ENCODE assay signal across 1 cellular context in the genomic region with DNA sequence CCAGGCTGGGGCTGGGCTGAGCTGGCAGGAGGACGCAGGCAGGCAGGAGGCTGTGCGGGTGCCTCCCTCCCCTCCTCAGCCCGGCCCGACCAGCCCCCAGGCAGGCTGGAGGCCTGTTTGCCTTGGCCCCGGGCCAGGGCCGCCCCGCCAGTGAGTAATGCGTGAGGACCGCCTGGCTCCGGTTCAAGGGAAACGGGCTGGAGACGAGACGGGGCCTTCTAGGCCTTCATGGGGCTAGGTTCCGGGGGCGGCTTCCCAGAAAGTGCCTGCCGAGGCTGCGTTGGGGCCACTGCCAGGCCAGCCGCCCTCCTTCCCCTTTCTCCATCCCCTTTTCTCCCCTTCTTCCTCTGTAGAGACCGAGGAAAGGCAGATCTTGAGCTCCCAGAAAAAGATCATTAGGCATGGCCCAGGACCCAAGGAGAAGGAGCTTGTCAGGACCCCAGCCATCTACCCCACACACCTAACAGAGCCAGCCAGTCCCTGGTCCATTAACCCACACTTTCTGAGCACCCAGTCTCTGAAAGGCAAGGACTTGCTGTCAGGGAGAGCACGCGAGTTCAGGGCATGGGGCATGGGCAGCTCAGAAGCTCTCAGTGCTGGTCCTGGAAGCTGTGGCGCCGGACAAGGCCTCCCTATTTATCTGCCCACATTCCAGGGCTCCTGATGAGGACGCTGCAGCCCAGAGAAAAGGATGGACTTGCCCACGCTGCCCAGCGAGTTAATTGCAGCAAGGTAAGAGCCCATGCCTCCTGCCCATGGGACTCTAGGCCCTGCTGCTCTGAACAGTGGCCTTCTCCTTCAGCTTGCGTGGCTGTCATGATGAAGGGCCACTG.
TF ChIP-seq lines count a peak whose summit lies in the region.

No MANE protein-coding gene starts in this region.

TF ChIP-seq in HepG2, 621 proteins besides CTCF, POLR2A, EP300 and RAD21 (continued from another document and continues in another):
- TF ChIP-seq, protein P1, sequence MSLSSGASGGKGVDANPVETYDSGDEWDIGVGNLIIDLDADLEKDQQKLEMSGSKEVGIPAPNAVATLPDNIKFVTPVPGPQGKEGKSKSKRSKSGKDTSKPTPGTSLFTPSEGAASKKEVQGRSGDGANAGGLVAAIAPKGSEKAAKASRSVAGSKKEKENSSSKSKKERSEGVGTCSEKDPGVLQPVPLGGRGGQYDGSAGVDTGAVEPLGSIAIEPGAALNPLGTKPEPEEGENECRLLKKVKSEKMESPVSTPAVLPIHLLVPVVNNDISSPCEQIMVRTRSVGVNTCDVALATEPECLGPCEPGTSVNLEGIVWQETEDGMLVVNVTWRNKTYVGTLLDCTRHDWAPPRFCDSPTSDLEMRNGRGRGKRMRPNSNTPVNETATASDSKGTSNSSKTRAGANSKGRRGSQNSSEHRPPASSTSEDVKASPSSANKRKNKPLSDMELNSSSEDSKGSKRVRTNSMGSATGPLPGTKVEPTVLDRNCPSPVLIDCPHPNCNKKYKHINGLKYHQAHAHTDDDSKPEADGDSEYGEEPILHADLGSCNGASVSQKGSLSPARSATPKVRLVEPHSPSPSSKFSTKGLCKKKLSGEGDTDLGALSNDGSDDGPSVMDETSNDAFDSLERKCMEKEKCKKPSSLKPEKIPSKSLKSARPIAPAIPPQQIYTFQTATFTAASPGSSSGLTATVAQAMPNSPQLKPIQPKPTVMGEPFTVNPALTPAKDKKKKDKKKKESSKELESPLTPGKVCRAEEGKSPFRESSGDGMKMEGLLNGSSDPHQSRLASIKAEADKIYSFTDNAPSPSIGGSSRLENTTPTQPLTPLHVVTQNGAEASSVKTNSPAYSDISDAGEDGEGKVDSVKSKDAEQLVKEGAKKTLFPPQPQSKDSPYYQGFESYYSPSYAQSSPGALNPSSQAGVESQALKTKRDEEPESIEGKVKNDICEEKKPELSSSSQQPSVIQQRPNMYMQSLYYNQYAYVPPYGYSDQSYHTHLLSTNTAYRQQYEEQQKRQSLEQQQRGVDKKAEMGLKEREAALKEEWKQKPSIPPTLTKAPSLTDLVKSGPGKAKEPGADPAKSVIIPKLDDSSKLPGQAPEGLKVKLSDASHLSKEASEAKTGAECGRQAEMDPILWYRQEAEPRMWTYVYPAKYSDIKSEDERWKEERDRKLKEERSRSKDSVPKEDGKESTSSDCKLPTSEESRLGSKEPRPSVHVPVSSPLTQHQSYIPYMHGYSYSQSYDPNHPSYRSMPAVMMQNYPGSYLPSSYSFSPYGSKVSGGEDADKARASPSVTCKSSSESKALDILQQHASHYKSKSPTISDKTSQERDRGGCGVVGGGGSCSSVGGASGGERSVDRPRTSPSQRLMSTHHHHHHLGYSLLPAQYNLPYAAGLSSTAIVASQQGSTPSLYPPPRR (CRISPR knock-in tag; IDR thresholded peaks at IDR 0.05; ENCODE audit: borderline replicate concordance): peak; percentile 68; the same call in 1 of the 2 replicates
- TF ChIP-seq, protein P2, sequence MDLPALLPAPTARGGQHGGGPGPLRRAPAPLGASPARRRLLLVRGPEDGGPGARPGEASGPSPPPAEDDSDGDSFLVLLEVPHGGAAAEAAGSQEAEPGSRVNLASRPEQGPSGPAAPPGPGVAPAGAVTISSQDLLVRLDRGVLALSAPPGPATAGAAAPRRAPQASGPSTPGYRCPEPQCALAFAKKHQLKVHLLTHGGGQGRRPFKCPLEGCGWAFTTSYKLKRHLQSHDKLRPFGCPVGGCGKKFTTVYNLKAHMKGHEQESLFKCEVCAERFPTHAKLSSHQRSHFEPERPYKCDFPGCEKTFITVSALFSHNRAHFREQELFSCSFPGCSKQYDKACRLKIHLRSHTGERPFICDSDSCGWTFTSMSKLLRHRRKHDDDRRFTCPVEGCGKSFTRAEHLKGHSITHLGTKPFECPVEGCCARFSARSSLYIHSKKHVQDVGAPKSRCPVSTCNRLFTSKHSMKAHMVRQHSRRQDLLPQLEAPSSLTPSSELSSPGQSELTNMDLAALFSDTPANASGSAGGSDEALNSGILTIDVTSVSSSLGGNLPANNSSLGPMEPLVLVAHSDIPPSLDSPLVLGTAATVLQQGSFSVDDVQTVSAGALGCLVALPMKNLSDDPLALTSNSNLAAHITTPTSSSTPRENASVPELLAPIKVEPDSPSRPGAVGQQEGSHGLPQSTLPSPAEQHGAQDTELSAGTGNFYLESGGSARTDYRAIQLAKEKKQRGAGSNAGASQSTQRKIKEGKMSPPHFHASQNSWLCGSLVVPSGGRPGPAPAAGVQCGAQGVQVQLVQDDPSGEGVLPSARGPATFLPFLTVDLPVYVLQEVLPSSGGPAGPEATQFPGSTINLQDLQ (CRISPR knock-in tag; IDR thresholded peaks at IDR 0.05): 0 out of 2 replicates have a peak, but pooled peaks have one; percentile 58
- TF ChIP-seq ZNF777 (CRISPR knock-in tag; IDR thresholded peaks at IDR 0.05) (0 out of 2 replicates have a peak, but pooled peaks have one; percentile 34), ZNF510 (CRISPR knock-in tag; IDR thresholded peaks at IDR 0.05; ENCODE audit: low read depth) (peak; percentile 62; the same call in 1 of the 2 replicates), REXO4 (CRISPR knock-in tag; IDR thresholded peaks at IDR 0.05; ENCODE audit: borderline replicate concordance) (no peak), NFIB (CRISPR knock-in tag; IDR thresholded peaks at IDR 0.05; ENCODE audit: borderline replicate concordance) (peak; percentile 97; the same call in 1 of the 2 replicates), MYC (CRISPR knock-in tag; IDR thresholded peaks at IDR 0.05; ENCODE audit: borderline replicate concordance) (peak; percentile 70; the same call in 1 of the 2 replicates), ATF7-NPFF (CRISPR knock-in tag; IDR thresholded peaks at IDR 0.05; ENCODE audit: low read depth) (peak; percentile 57), ZSCAN22 (CRISPR knock-in tag; IDR thresholded peaks at IDR 0.05) (no peak), TMF1 (CRISPR knock-in tag; IDR thresholded peaks at IDR 0.05; ENCODE audit: low read depth) (no peak), HDAC6 (IDR thresholded peaks at IDR 0.05; ENCODE audit: low read depth, low read length) (no peak), CREM (IDR thresholded peaks at IDR 0.05) (0 out of 2 replicates have a peak, but pooled peaks have one; percentile 41), CREM (CRISPR knock-in tag; IDR thresholded peaks at IDR 0.05) (no peak), RAD51 (IDR thresholded peaks at IDR 0.05; ENCODE audit: borderline replicate concordance) (no peak), RXRB (CRISPR knock-in tag; IDR thresholded peaks at IDR 0.05; ENCODE audit: borderline replicate concordance) (peak; percentile 89), DR1 (CRISPR knock-in tag; IDR thresholded peaks at IDR 0.05) (peak; percentile 77), ZNF761 (CRISPR knock-in tag; conservative IDR thresholded peaks at IDR 0.05) (no peak), CCDC6 (CRISPR knock-in tag; IDR thresholded peaks at IDR 0.05) (peak; percentile 49; the same call in 1 of the 2 replicates), HNRNPLL (IDR thresholded peaks at IDR 0.05; ENCODE audit: low read depth, low read length, poor library complexity, severe bottlenecking) (peak; percentile 45), ZNF709 (CRISPR knock-in tag; IDR thresholded peaks at IDR 0.05) (peak; percentile 56; the same call in 1 of the 2 replicates), PITX1 (CRISPR knock-in tag; IDR thresholded peaks at IDR 0.05) (peak; percentile 74; the same call in 1 of the 2 replicates), ZSCAN12 (CRISPR knock-in tag; IDR thresholded peaks at IDR 0.05) (no peak), NR1H2 (CRISPR knock-in tag; IDR thresholded peaks at IDR 0.05; ENCODE audit: borderline replicate concordance, low read depth) (no peak), GATAD2A (CRISPR knock-in tag; IDR thresholded peaks at IDR 0.05) (peak; percentile 83), JUND (CRISPR knock-in tag; IDR thresholded peaks at IDR 0.05) (peak; percentile 93), PHF8 (CRISPR knock-in tag; IDR thresholded peaks at IDR 0.05) (peak; percentile 83), ZNF615 (CRISPR knock-in tag; IDR thresholded peaks at IDR 0.05; ENCODE audit: borderline replicate concordance) (0 out of 2 replicates have a peak, but pooled peaks have one; percentile 12), SPEN (CRISPR knock-in tag; IDR thresholded peaks at IDR 0.05; ENCODE audit: low read depth) (peak; percentile 93), SKI (IDR thresholded peaks at IDR 0.05; ENCODE audit: partially characterized antibody) (peak; percentile 95)
- TF ChIP-seq, protein P3, sequence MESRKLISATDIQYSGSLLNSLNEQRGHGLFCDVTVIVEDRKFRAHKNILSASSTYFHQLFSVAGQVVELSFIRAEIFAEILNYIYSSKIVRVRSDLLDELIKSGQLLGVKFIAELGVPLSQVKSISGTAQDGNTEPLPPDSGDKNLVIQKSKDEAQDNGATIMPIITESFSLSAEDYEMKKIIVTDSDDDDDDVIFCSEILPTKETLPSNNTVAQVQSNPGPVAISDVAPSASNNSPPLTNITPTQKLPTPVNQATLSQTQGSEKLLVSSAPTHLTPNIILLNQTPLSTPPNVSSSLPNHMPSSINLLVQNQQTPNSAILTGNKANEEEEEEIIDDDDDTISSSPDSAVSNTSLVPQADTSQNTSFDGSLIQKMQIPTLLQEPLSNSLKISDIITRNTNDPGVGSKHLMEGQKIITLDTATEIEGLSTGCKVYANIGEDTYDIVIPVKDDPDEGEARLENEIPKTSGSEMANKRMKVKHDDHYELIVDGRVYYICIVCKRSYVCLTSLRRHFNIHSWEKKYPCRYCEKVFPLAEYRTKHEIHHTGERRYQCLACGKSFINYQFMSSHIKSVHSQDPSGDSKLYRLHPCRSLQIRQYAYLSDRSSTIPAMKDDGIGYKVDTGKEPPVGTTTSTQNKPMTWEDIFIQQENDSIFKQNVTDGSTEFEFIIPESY (CRISPR knock-in tag; IDR thresholded peaks at IDR 0.05): peak; percentile 26; the same call in 1 of the 2 replicates
- TF ChIP-seq, protein P4, sequence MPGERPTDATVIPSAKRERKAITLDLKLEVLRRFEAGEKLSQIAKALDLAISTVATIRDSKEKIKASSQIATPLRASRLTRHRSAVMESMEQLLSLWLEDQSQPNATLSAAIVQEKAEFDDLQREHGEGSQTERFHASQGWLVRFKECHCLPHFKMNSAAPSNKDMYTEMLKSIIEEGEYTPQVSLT (CRISPR knock-in tag; IDR thresholded peaks at IDR 0.05; ENCODE audit: borderline replicate concordance, low read depth): no peak
- TF ChIP-seq, protein P5, sequence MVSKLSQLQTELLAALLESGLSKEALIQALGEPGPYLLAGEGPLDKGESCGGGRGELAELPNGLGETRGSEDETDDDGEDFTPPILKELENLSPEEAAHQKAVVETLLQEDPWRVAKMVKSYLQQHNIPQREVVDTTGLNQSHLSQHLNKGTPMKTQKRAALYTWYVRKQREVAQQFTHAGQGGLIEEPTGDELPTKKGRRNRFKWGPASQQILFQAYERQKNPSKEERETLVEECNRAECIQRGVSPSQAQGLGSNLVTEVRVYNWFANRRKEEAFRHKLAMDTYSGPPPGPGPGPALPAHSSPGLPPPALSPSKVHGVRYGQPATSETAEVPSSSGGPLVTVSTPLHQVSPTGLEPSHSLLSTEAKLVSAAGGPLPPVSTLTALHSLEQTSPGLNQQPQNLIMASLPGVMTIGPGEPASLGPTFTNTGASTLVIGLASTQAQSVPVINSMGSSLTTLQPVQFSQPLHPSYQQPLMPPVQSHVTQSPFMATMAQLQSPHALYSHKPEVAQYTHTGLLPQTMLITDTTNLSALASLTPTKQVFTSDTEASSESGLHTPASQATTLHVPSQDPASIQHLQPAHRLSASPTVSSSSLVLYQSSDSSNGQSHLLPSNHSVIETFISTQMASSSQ (IDR thresholded peaks at IDR 0.05; ENCODE audit: low read depth): 0 out of 2 replicates have a peak, but pooled peaks have one; percentile 8
- TF ChIP-seq, protein P5 (CRISPR knock-in tag; IDR thresholded peaks at IDR 0.05; ENCODE audit: borderline replicate concordance): peak; percentile 92
- TF ChIP-seq, protein P6, sequence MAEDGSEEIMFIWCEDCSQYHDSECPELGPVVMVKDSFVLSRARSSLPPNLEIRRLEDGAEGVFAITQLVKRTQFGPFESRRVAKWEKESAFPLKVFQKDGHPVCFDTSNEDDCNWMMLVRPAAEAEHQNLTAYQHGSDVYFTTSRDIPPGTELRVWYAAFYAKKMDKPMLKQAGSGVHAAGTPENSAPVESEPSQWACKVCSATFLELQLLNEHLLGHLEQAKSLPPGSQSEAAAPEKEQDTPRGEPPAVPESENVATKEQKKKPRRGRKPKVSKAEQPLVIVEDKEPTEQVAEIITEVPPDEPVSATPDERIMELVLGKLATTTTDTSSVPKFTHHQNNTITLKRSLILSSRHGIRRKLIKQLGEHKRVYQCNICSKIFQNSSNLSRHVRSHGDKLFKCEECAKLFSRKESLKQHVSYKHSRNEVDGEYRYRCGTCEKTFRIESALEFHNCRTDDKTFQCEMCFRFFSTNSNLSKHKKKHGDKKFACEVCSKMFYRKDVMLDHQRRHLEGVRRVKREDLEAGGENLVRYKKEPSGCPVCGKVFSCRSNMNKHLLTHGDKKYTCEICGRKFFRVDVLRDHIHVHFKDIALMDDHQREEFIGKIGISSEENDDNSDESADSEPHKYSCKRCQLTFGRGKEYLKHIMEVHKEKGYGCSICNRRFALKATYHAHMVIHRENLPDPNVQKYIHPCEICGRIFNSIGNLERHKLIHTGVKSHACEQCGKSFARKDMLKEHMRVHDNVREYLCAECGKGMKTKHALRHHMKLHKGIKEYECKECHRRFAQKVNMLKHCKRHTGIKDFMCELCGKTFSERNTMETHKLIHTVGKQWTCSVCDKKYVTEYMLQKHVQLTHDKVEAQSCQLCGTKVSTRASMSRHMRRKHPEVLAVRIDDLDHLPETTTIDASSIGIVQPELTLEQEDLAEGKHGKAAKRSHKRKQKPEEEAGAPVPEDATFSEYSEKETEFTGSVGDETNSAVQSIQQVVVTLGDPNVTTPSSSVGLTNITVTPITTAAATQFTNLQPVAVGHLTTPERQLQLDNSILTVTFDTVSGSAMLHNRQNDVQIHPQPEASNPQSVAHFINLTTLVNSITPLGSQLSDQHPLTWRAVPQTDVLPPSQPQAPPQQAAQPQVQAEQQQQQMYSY (CRISPR knock-in tag; IDR thresholded peaks at IDR 0.05): 0 out of 2 replicates have a peak, but pooled peaks have one; percentile 31
- TF ChIP-seq, protein P7, sequence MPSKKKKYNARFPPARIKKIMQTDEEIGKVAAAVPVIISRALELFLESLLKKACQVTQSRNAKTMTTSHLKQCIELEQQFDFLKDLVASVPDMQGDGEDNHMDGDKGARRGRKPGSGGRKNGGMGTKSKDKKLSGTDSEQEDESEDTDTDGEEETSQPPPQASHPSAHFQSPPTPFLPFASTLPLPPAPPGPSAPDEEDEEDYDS (CRISPR knock-in tag; IDR thresholded peaks at IDR 0.05): peak; percentile 50; the same call in 1 of the 2 replicates
- TF ChIP-seq, protein P8, sequence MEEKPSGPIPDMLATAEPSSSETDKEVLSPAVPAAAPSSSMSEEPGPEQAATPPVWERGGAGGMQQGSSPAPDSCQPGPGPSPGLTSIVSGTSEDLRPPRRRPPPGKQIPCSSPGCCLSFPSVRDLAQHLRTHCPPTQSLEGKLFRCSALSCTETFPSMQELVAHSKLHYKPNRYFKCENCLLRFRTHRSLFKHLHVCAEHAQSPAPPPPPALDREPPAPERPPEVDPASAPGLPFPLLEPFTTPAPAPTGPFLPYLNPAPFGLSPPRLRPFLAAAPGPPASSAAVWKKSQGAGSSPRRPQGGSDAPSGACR (CRISPR knock-in tag; IDR thresholded peaks at IDR 0.05): peak; percentile 84
